Comparison of ENCODE assay signal across 23 cellular contexts in genomic region chr1:52963101-52963500, GRCh38. TPM values are rescaled to one million over a fixed set of nuclear protein-coding genes. Genes with fewer than 3 reads are reported as not detected.
A peak's percentile ranks its signal among the peaks of the same experiment; 100 is the strongest.
DNase-seq lines count a peak whose midpoint lies in the region; ATAC-seq, FAIRE-seq and TF ChIP-seq lines count a peak whose summit lies in the region.
"Had no signal": no experiment of that assay in that cellular context is flagged by ENCODE, and none has a peak within 500 bp of the region (broad histone marks: within the 10 kb centered on the region; RNA-seq: fewer than 3 reads in every experiment).

No MANE protein-coding gene starts in this region.

- no peak overlapping the region for H3K4me2 ChIP-seq in K562 (ENCODE audit: insufficient read depth, low read length)
- H3K4me2 ChIP-seq: A549; BLaER1 treated with 17β-estradiol and CSF1 and Interleukin-3, amounts not matched to agents 10 nM and 100 nM had no signal

- no peak for DNase-seq in activated T-cell treated with anti-CD3 and anti-CD28 coated beads, Interleukin-2, amount 50 U/mL, for 72 hours
- no peak for DNase-seq in activated T-cell treated with anti-CD3 and anti-CD28 coated beads, Interleukin-2, amount 50 U/mL, for 1 hour
- DNase-seq in K562 (ENCODE audit: extremely low read depth in 1 of 4, low spot score in 3 of 4) = no peak
- no peak for DNase-seq in natural killer cell treated with Interleukin-12 subunit alpha and Interleukin-12 subunit beta and Interleukin-15 and Interleukin-18, amount 100 ng/mL, for 72 hours (ENCODE audit: low spot score)
- no peak for DNase-seq in NK-92 treated with Interleukin-12 subunit alpha and Interleukin-12 subunit beta, amount 100 ng/mL, for 24 hours (lab: John Stamatoyannopoulos, UW)
- DNase-seq: AML-193; Caco-2; Calu3; CD4-positive, alpha-beta T cell; CD8-positive, alpha-beta T cell; DMS79 treated with DMSO at 0.1 percent for 48 hours; GDM1 had no signal

- no peaks in the 10 kb centered on the region for H3K9me3 ChIP-seq in K562 (replicated peaks; ENCODE audit: control insufficient read depth, insufficient read depth, low read depth, low read length)
- H3K9me3 ChIP-seq: A549; BLaER1 treated with 17β-estradiol and CSF1 and Interleukin-3, amounts not matched to agents 10 nM and 100 nM; Caco-2 had no signal

- no peaks in the 10 kb centered on the region for H3K9me1 ChIP-seq in K562 (ENCODE audit: control insufficient read depth, insufficient read depth, low read length)

- H3K36me3 ChIP-seq in K562 (ENCODE audit: control insufficient read depth, insufficient read depth, low read length) = no peaks in the 10 kb centered on the region

- POLR2A ChIA-PET in K562 (lab: Yijun Ruan, JAX) = interaction anchor here (1.4 to 2.2 kb wide), 4 partner anchors 10 to 64 kb away, joined by 4 to 9 read pairs (median 6); no protein-coding TSS in a partner anchor

- no peak overlapping the region for H2AFZ ChIP-seq in K562 (ENCODE audit: low read depth, low read length)

- 19% methylated on average over 2 of the region's 2 CpGs for WGBS in K562 (ENCODE audit: insufficient coverage, low coverage, missing lambda C conversion rate)

- H3K9me3 Mint-ChIP-seq in activated T-cell treated with anti-CD3 and anti-CD28 coated beads, Interleukin-2, amount 50 U/mL, for 72 hours = no peaks in the 10 kb centered on the region
- no peaks in the 10 kb centered on the region for H3K9me3 Mint-ChIP-seq in natural killer cell treated with Interleukin-12 subunit alpha and Interleukin-12 subunit beta and Interleukin-15 and Interleukin-18, amount 100 ng/mL, for 72 hours
- H3K9me3 Mint-ChIP-seq: CD4-positive, alpha-beta T cell; CD8-positive, alpha-beta T cell had no signal

- H3K27ac ChIP-seq in VCaP = peak overlapping the region; percentile 68
- H3K27ac ChIP-seq in K562 (ENCODE audit: extremely low read depth, low read depth, low read length) = no peak overlapping the region
- H3K27ac ChIP-seq: 22Rv1; A549; BLaER1 treated with 17β-estradiol and CSF1 and Interleukin-3, amounts not matched to agents 10 nM and 100 nM; C4-2B had no signal

- no peak overlapping the region for H3K4me3 ChIP-seq in K562
- H3K4me3 ChIP-seq: A549; BLaER1 treated with 17β-estradiol and CSF1 and Interleukin-3, amounts not matched to agents 10 nM and 100 nM; GM12878 had no signal

- no peak for TF ChIP-seq CTCF in VCaP (conservative IDR thresholded peaks at IDR 0.05)
- TF ChIP-seq CTCF in K562 (IDR thresholded peaks at IDR 0.05 in 2 of 3, conservative IDR thresholded peaks at IDR 0.05 in 1 of 3; ENCODE audit: insufficient read depth in 2 of 3, low read depth in 1 of 3, low read length in 3 of 3) = no peak

- no peak overlapping the region for H3K4me3 Mint-ChIP-seq in activated T-cell treated with anti-CD3 and anti-CD28 coated beads, Interleukin-2, amount 50 U/mL, for 72 hours
- H3K4me3 Mint-ChIP-seq in natural killer cell treated with Interleukin-12 subunit alpha and Interleukin-12 subunit beta and Interleukin-15 and Interleukin-18, amount 100 ng/mL, for 72 hours = no peak overlapping the region
- H3K4me3 Mint-ChIP-seq: B cell; CD4-positive, alpha-beta T cell; CD8-positive, alpha-beta T cell had no signal

- TF ChIP-seq RAD21 in K562 (CRISPR knock-in tag; conservative IDR thresholded peaks at IDR 0.05 in 1 of 2, IDR thresholded peaks at IDR 0.05 in 1 of 2) = no peak

- BruUV-seq in K562 (replicated peaks; lab: Mats Ljungman, UMichigan) = no TSS peak

- no peak overlapping the region for H3K9ac ChIP-seq in K562 (ENCODE audit: insufficient read depth in 1 of 2, low read depth in 2 of 2, low read length in 2 of 2)
- H3K9ac ChIP-seq: BLaER1 treated with 17β-estradiol and CSF1 and Interleukin-3, amounts not matched to agents 10 nM and 100 nM had no signal

- TF ChIP-seq EP300 in K562 (IDR thresholded peaks at IDR 0.05; ENCODE audit: low read length) = no peak

- no peaks in the 10 kb centered on the region for H4K20me1 ChIP-seq in K562 (replicated peaks; ENCODE audit: control insufficient read depth, insufficient read depth, low read length)
- H4K20me1 ChIP-seq: BLaER1 treated with 17β-estradiol and CSF1 and Interleukin-3, amounts not matched to agents 10 nM and 100 nM had no signal

- in situ Hi-C loops in K562 (cut with MboI) = no loop called here

- ATAC-seq in activated T-cell treated with anti-CD3 and anti-CD28 coated beads, Interleukin-2, amount 50 U/mL, for 72 hours (replicated peaks in 1 of 2) = no peak
- no peak for ATAC-seq in K562
- no peak for ATAC-seq in natural killer cell treated with Interleukin-12 subunit alpha and Interleukin-12 subunit beta and Interleukin-15 and Interleukin-18, amount 100 ng/mL, for 72 hours
- no peak for ATAC-seq in HG03159 (IDR thresholded peaks at IDR 0.05; ENCODE audit: unreplicated experiment)
- ATAC-seq: A549; CD8-positive, alpha-beta T cell; GM12878 had no signal

- H3K27me3 Mint-ChIP-seq in activated T-cell treated with anti-CD3 and anti-CD28 coated beads, Interleukin-2, amount 50 U/mL, for 72 hours (ENCODE audit: low read depth) = no peaks in the 10 kb centered on the region
- no peaks in the 10 kb centered on the region for H3K27me3 Mint-ChIP-seq in natural killer cell treated with Interleukin-12 subunit alpha and Interleukin-12 subunit beta and Interleukin-15 and Interleukin-18, amount 100 ng/mL, for 72 hours
- H3K27me3 Mint-ChIP-seq: B cell; CD4-positive, alpha-beta T cell had no signal

- peaks cover 0 to 2% of the 10 kb centered on the region in 2 donors for H3K36me3 Mint-ChIP-seq in activated T-cell treated with anti-CD3 and anti-CD28 coated beads, Interleukin-2, amount 50 U/mL, for 72 hours (ENCODE audit: insufficient read depth in 2 of 2)
- peaks cover 4% of the 10 kb centered on the region for H3K36me3 Mint-ChIP-seq in natural killer cell treated with Interleukin-12 subunit alpha and Interleukin-12 subunit beta and Interleukin-15 and Interleukin-18, amount 100 ng/mL, for 72 hours

- no peaks in the 10 kb centered on the region; a peak in 1 of 5 replicates for H3K27me3 ChIP-seq in K562 (ENCODE audit: control insufficient read depth in 2 of 2, insufficient read depth in 2 of 2, low read length in 2 of 2)
- H3K27me3 ChIP-seq: BLaER1 treated with 17β-estradiol and CSF1 and Interleukin-3, amounts not matched to agents 10 nM and 100 nM had no signal

- no peak for TF ChIP-seq POLR2A in K562 (conservative IDR thresholded peaks at IDR 0.05)

- peak overlapping the region; percentile 29 for H3K27ac Mint-ChIP-seq in activated T-cell treated with anti-CD3 and anti-CD28 coated beads, Interleukin-2, amount 50 U/mL, for 72 hours
- no peak overlapping the region for H3K27ac Mint-ChIP-seq in natural killer cell treated with Interleukin-12 subunit alpha and Interleukin-12 subunit beta and Interleukin-15 and Interleukin-18, amount 100 ng/mL, for 72 hours
- H3K27ac Mint-ChIP-seq: B cell; CD4-positive, alpha-beta T cell; CD8-positive, alpha-beta T cell had no signal

- CTCF ChIA-PET in K562 (lab: Yijun Ruan, JAX; ENCODE audit: low intra/inter-chr PET ratio) = no interaction called here

- H3K4me1 Mint-ChIP-seq in activated T-cell treated with anti-CD3 and anti-CD28 coated beads, Interleukin-2, amount 50 U/mL, for 72 hours (ENCODE audit: low read depth) = no peaks in the 10 kb centered on the region
- no peaks in the 10 kb centered on the region for H3K4me1 Mint-ChIP-seq in natural killer cell treated with Interleukin-12 subunit alpha and Interleukin-12 subunit beta and Interleukin-15 and Interleukin-18, amount 100 ng/mL, for 72 hours (ENCODE audit: low read depth in 2 of 2)
- H3K4me1 Mint-ChIP-seq: B cell had no signal

- intact Hi-C loops in K562 (cut with micrococcal nuclease) = no loop called here

- no peaks in the 10 kb centered on the region for H3K4me1 ChIP-seq in K562 (replicated peaks in 1 of 2; ENCODE audit: control insufficient read depth in 2 of 2, insufficient read depth in 2 of 2, low read length in 2 of 2)
- H3K4me1 ChIP-seq: A549; BLaER1 treated with 17β-estradiol and CSF1 and Interleukin-3, amounts not matched to agents 10 nM and 100 nM; Caco-2 had no signal

- no peaks in the 10 kb centered on the region for H3K79me2 ChIP-seq in K562 (ENCODE audit: control insufficient read depth, insufficient read depth, low read length)

- peak; percentile 67 for FAIRE-seq in K562 (lab: Jason Lieb, UNC)
- FAIRE-seq: A549, GM12878, GM12892, GM18507 had no signal

RNA-seq across cellular contexts. Expression of gene SCP2, which starts 36.0 kb away (rescaled TPM):
- total RNA-seq in activated T-cell treated with anti-CD3 and anti-CD28 coated beads, Interleukin-2, amount 50 U/mL, for 72 hours = 10 to 100 TPM; 50.8 to 54.3 TPM
- total RNA-seq in K562 (2011; cell fraction: chromatin; rRNA removed; ENCODE audit: low replicate concordance) = 29.9 and 35.2 TPM in 2 replicates
- 7.8 and 8.3 TPM in 2 replicates for total RNA-seq in K562 (2011; cell fraction: nucleolus; rRNA removed)
- 15.8 and 32.7 TPM in 2 replicates for total RNA-seq in K562 (2011; cell fraction: nucleoplasm; rRNA removed)
- total RNA-seq in K562 (2014; rRNA removed) = 57.7 and 63.8 TPM in 2 replicates
- 135 and 151 TPM in 2 replicates for total RNA-seq in K562 (2014; rRNA removed; fragmentation: Illumina TruSeq; extraction: Trizol)
- total RNA-seq in K562 (2015; rRNA removed; fragmentation: Illumina TruSeq; extraction: Trizol) = 110 and 116 TPM in 2 replicates
- total RNA-seq in K562 (2021) = 71.0 and 73.6 TPM in 2 replicates
- 76.7 and 84.5 TPM in 2 replicates for polyA plus RNA-seq in K562 (2011; rRNA removed)
- 14.6 and 36.1 TPM in 2 replicates for polyA plus RNA-seq in K562 (2011; cell fraction: cytosol; rRNA removed)
- 24.8 and 39.1 TPM in 2 replicates for polyA plus RNA-seq in K562 (2011; cell fraction: nucleus; rRNA removed)
- 78.8 and 97.2 TPM in 2 replicates for polyA plus RNA-seq in K562 (2012)
- polyA plus RNA-seq in K562 (2014; fragmentation: Illumina TruSeq; extraction: Trizol) = 101 and 106 TPM in 2 replicates
- polyA plus RNA-seq in K562 (2014; fragmentation: Nextera tagmentation; extraction: Ambion mirVana) = 100 to 1,000 TPM; 197 to 258 TPM
- polyA plus RNA-seq in K562 (2014; rRNA removed) = 78.7 and 81.8 TPM in 2 replicates
- polyA minus RNA-seq in K562 (2011; rRNA and poly(A)+ RNA removed) = 59.6 and 66.7 TPM in 2 replicates
- 24.9 and 31.2 TPM in 2 replicates for polyA minus RNA-seq in K562 (2011; cell fraction: cytosol; rRNA and poly(A)+ RNA removed)
- 10.0 and 22.5 TPM in 2 replicates for polyA minus RNA-seq in K562 (2011; cell fraction: nucleus; rRNA and poly(A)+ RNA removed)
- total RNA-seq in natural killer cell treated with Interleukin-12 subunit alpha and Interleukin-12 subunit beta and Interleukin-15 and Interleukin-18, amount 100 ng/mL, for 72 hours = 10 to 100 TPM; 75.1 to 86.8 TPM

RNA-seq across cellular contexts. Expression of gene ECHDC2, which starts 41.6 kb away (rescaled TPM):
- total RNA-seq in activated T-cell treated with anti-CD3 and anti-CD28 coated beads, Interleukin-2, amount 50 U/mL, for 72 hours = 100 to 1,000 TPM in 1 of 2 donors, 10 to 100 TPM in 1; 93.6 to 104 TPM
- 2.1 and 2.8 TPM in 2 replicates for total RNA-seq in K562 (2011; cell fraction: chromatin; rRNA removed; ENCODE audit: low replicate concordance)
- 0.83 and 1.8 TPM in 2 replicates for total RNA-seq in K562 (2011; cell fraction: nucleolus; rRNA removed)
- 0.51 and 1.7 TPM in 2 replicates for total RNA-seq in K562 (2011; cell fraction: nucleoplasm; rRNA removed)
- total RNA-seq in K562 (2014; rRNA removed) (not detected in 2 replicates), K562 (2014; rRNA removed; fragmentation: Illumina TruSeq; extraction: Trizol) (0.38 TPM in 1 of 2 replicates, not detected in the other), K562 (2015; rRNA removed; fragmentation: Illumina TruSeq; extraction: Trizol) (0.26 and 0.29 TPM in 2 replicates), K562 (2021) (0.69 and 1.5 TPM in 2 replicates)
- polyA plus RNA-seq in K562 (2011; rRNA removed) (0.38 and 0.74 TPM in 2 replicates), K562 (2014; fragmentation: Illumina TruSeq; extraction: Trizol) (0.17 TPM in 1 of 2 replicates, not detected in the other), K562 (2014; fragmentation: Nextera tagmentation; extraction: Ambion mirVana) (1 to 10 TPM; 2.0 to 2.6 TPM), K562 (2014; rRNA removed) (0.12 and 1.3 TPM in 2 replicates)
- 0.12 and 0.50 TPM in 2 replicates for polyA plus RNA-seq in K562 (2011; cell fraction: cytosol; rRNA removed)
- polyA plus RNA-seq in K562 (2011; cell fraction: nucleus; rRNA removed) = 1.1 and 1.6 TPM in 2 replicates
- polyA plus RNA-seq in K562 (2012) = 5.6 and 5.9 TPM in 2 replicates
- polyA minus RNA-seq in K562 (2011; rRNA and poly(A)+ RNA removed) = 0.30 TPM in 1 of 2 replicates, not detected in the other
- polyA minus RNA-seq in K562 (2011; cell fraction: cytosol; rRNA and poly(A)+ RNA removed) = not detected in 2 replicates
- 0.13 and 1.3 TPM in 2 replicates for polyA minus RNA-seq in K562 (2011; cell fraction: nucleus; rRNA and poly(A)+ RNA removed)
- total RNA-seq in natural killer cell treated with Interleukin-12 subunit alpha and Interleukin-12 subunit beta and Interleukin-15 and Interleukin-18, amount 100 ng/mL, for 72 hours = 10 to 100 TPM; 65.1 to 77.6 TPM
- total RNA-seq: A172 had no signal

Comparison
In these comparisons a context has a peak if more than half of its experiments do, and no peak if none do; other contexts are left out.
1. RNA of gene ECHDC2, which starts 41.6 kb away (total RNA-seq): 93.6 to 104 TPM in activated T-cell treated with anti-CD3 and anti-CD28 coated beads, Interleukin-2, amount 50 U/mL, for 72 hours and 65.1 to 77.6 TPM in natural killer cell treated with Interleukin-12 subunit alpha and Interleukin-12 subunit beta and Interleukin-15 and Interleukin-18, amount 100 ng/mL, for 72 hours; 0.26 to 2.8 TPM in K562; every median in the first group is over 10 times any median in the second.